Comparison of ENCODE assay signal across 8 cellular contexts in genomic region chr11:63670077-63670737, GRCh38. TPM values are rescaled to one million over a fixed set of nuclear protein-coding genes. Genes with fewer than 3 reads are reported as not detected.
DNase-seq lines count a peak whose midpoint lies in the region; FAIRE-seq and TF ChIP-seq lines count a peak whose summit lies in the region.

No MANE protein-coding gene starts in this region.

- H3K4me1 ChIP-seq in small intestine (ENCODE audit: control insufficient read depth in 2 of 2, insufficient read depth in 1 of 2, low read depth in 1 of 2, low read length in 1 of 2), result peaks cover 0 to 5% of the 10 kb centered on the region in 2 donors

- H3K27ac ChIP-seq in VCaP (peak overlapping the region; percentile 98), small intestine (ENCODE audit: low read depth in 1 of 2, low read length in 1 of 2) (peak overlapping the region; percentile 87 to 91)

- H3K27me3 ChIP-seq in small intestine (ENCODE audit: control insufficient read depth in 2 of 2, insufficient read depth in 2 of 2, low read length in 2 of 2), result no peaks in the 10 kb centered on the region

- FAIRE-seq in A204.1 (lab: Jason Lieb, UNC), result peak; percentile 78
- FAIRE-seq in GM19239 (lab: Jason Lieb, UNC), result peak; percentile 64
- no peak for FAIRE-seq in small intestine (lab: Jason Lieb, UNC)

- 33 to 43% (median 36%) methylated on average over 16 of the region's 16 CpGs for WGBS in small intestine, 3 donors

- TF ChIP-seq CTCF in VCaP (conservative IDR thresholded peaks at IDR 0.05), result no peak

- H3K4me3 ChIP-seq in small intestine (ENCODE audit: low read depth in 1 of 2, low read length in 2 of 2), result peak overlapping the region; percentile 65 to 99

- H3K9me3 ChIP-seq in small intestine (ENCODE audit: control insufficient read depth, low read depth), result no peaks in the 10 kb centered on the region

- DNase-seq in GM19239 (ENCODE audit: insufficient read length, low spot score) (no peak), glomerular visceral epithelial cell (ENCODE audit: extremely low spot score) (peak; percentile 11), small intestine (no peak), NCI-H524 (lab: John Stamatoyannopoulos, UW) (no peak), foreskin melanocyte (no peak), NCI-H345 treated with DMSO at 0.1 percent for 48 hours (lab: John Stamatoyannopoulos, UW; ENCODE audit: unreplicated experiment) (no peak)

- no peaks in the 10 kb centered on the region for H3K36me3 ChIP-seq in small intestine (ENCODE audit: control insufficient read depth in 2 of 2, insufficient read depth in 2 of 2, low read length in 2 of 2)

RNA-seq across cellular contexts. Expression of gene ATL3, which starts 1.0 kb away (rescaled TPM):
- 10 to 100 TPM in 1 of 3 donors, 1 to 10 TPM in 2; 4.6 to 11.6 (median 7.2) TPM for polyA plus RNA-seq in small intestine

RNA-seq across cellular contexts. Expression of gene RTN3, which starts 11.1 kb away (rescaled TPM):
- 10 to 100 TPM; 27.3 to 93.0 (median 46.1) TPM for polyA plus RNA-seq in small intestine

RNA-seq across cellular contexts. Expression of gene PLAAT3, which starts 56.0 kb away (rescaled TPM):
- 10 to 100 TPM; 17.9 to 55.7 (median 43.0) TPM for polyA plus RNA-seq in small intestine
